Comparison of ENCODE assay signal across 20 cellular contexts in genomic region chr10:19889279-19889678, GRCh38.
DNase-seq lines count a peak whose midpoint lies in the region; ATAC-seq and TF ChIP-seq lines count a peak whose summit lies in the region.
"Had no signal": no experiment of that assay in that cellular context is flagged by ENCODE, and none has a peak within 500 bp of the region (broad histone marks: within the 10 kb centered on the region; RNA-seq: fewer than 3 reads in every experiment).

No MANE protein-coding gene starts in this region.

- H3K36me3 Mint-ChIP-seq in MCF 10A (ENCODE audit: insufficient read depth, unreplicated experiment) = no peaks in the 10 kb centered on the region
- peaks cover 3% of the 10 kb centered on the region for H3K36me3 Mint-ChIP-seq in mesothelial cell of epicardium
- H3K36me3 Mint-ChIP-seq: CD4-positive, CD25-positive, alpha-beta regulatory T cell had no signal

- BruUV-seq in MCF 10A (replicated peaks; lab: Mats Ljungman, UMichigan) (no TSS peak), mammary epithelial cell (replicated peaks; lab: Mats Ljungman, UMichigan) (no TSS peak)

- TF ChIP-seq CTCF in breast epithelium (IDR thresholded peaks at IDR 0.05) = no peak
- TF ChIP-seq CTCF in MCF 10A (IDR thresholded peaks at IDR 0.05; ENCODE audit: unreplicated experiment) = no peak
- TF ChIP-seq CTCF in mammary epithelial cell (conservative IDR thresholded peaks at IDR 0.05 in 1 of 2, IDR thresholded peaks at IDR 0.05 in 1 of 2; ENCODE audit: extremely low read depth in 1 of 2, insufficient read depth in 1 of 2, low read depth in 1 of 2, low read length in 2 of 2) = no peak
- no peak for TF ChIP-seq CTCF in mesothelial cell of epicardium (IDR thresholded peaks at IDR 0.05; ENCODE audit: unreplicated experiment)
- TF ChIP-seq CTCF in sigmoid colon (IDR thresholded peaks at IDR 0.05) = no peak

- no peaks in the 10 kb centered on the region for H3K4me1 ChIP-seq in breast epithelium
- peaks cover 14% of the 10 kb centered on the region for H3K4me1 ChIP-seq in mammary epithelial cell (ENCODE audit: insufficient read depth, low read length)
- H3K4me1 ChIP-seq in sigmoid colon = no peaks in the 10 kb centered on the region
- H3K4me1 ChIP-seq: A549, SJSA1 had no signal

- H3K27ac ChIP-seq in breast epithelium (peak overlapping the region; percentile 23 to 61), mammary epithelial cell (ENCODE audit: insufficient read depth, low read depth, low read length) (peak overlapping the region; percentile 12), sigmoid colon (no peak overlapping the region)
- H3K27ac ChIP-seq: A549, RWPE1, SJSA1 had no signal

- TF ChIP-seq POLR2A in breast epithelium (IDR thresholded peaks at IDR 0.05) (no peak), sigmoid colon (IDR thresholded peaks at IDR 0.05) (no peak)

- 0% methylated on average over 1 of the region's 1 CpG for WGBS in mammary epithelial cell (ENCODE audit: low coverage, missing lambda C conversion rate)
- WGBS in sigmoid colon, 2 donors = 78 to 88% methylated on average over 1 of the region's 1 CpG

- H3K4me3 Mint-ChIP-seq in MCF 10A (ENCODE audit: unreplicated experiment) = no peak overlapping the region
- no peak overlapping the region for H3K4me3 Mint-ChIP-seq in mesothelial cell of epicardium
- H3K4me3 Mint-ChIP-seq: CD4-positive, CD25-positive, alpha-beta regulatory T cell had no signal

- CTCF ChIA-PET in MCF 10A (lab: Yijun Ruan, JAX) = no interaction called here
- CTCF ChIA-PET in mammary epithelial cell (lab: Charles Lee; ENCODE audit: low non-redundant PET) = no interaction called here

- dilution Hi-C loops in mammary epithelial cell (cut with HindIII; ENCODE audit: low sequenced_read_pairs) = no loop called here

- no peaks in the 10 kb centered on the region for H3K79me2 ChIP-seq in mammary epithelial cell (ENCODE audit: insufficient read depth, low read length)

- H3K9me3 ChIP-seq in breast epithelium (no peaks in the 10 kb centered on the region), mammary epithelial cell (replicated peaks; ENCODE audit: insufficient read depth, low read length) (no peaks in the 10 kb centered on the region), sigmoid colon (no peaks in the 10 kb centered on the region)
- H3K9me3 ChIP-seq: A549 had no signal

- H3K4me3 ChIP-seq in breast epithelium (no peak overlapping the region), mammary epithelial cell (replicated peaks in 1 of 3; ENCODE audit: insufficient read depth in 1 of 3, low read depth in 2 of 3, low read length in 3 of 3) (no peak overlapping the region), sigmoid colon (no peak overlapping the region)
- H3K4me3 ChIP-seq: A549, K562, SJSA1 had no signal

- no peak overlapping the region for H2AFZ ChIP-seq in mammary epithelial cell (ENCODE audit: low read depth, low read length)

- intact Hi-C loops in breast epithelium (cut with DNase I; ENCODE audit: low total_unique reads) (no loop called here), MCF 10A (cut with micrococcal nuclease) (no loop called here), mammary epithelial cell (cut with micrococcal nuclease) (no loop called here), left ventricle myocardium superior (cut with micrococcal nuclease) (no loop called here), sigmoid colon (cut with DNase I) (no loop called here)

- ATAC-seq in left ventricle myocardium superior (no peak), HG02678 (IDR thresholded peaks at IDR 0.05; ENCODE audit: unreplicated experiment) (no peak)
- ATAC-seq: A549, K562 had no signal

- H3K4me1 Mint-ChIP-seq in MCF 10A (ENCODE audit: insufficient read depth, unreplicated experiment) (peaks cover 13% of the 10 kb centered on the region), mesothelial cell of epicardium (peaks cover 18% of the 10 kb centered on the region)
- H3K4me1 Mint-ChIP-seq: CD4-positive, CD25-positive, alpha-beta regulatory T cell had no signal

- no peak for TF ChIP-seq EP300 in sigmoid colon (IDR thresholded peaks at IDR 0.05)

- DNase-seq in breast epithelium (ENCODE audit: low spot score in 2 of 2) (no peak), MCF 10A (ENCODE audit: unreplicated experiment) (no peak), mammary epithelial cell (peak; percentile 51), mesothelial cell of epicardium (ENCODE audit: low spot score in 2 of 2, unreplicated experiment in 2 of 2) (no peak), left ventricle myocardium superior (no peak), NCI-H2081 (lab: John Stamatoyannopoulos, UW) (no peak), sigmoid colon (no peak)
- DNase-seq: Calu3; CD4-positive, CD25-positive, alpha-beta regulatory T cell; DMS79; HCEC 1CT; NCI-H2029 treated with DMSO at 0.1 percent for 48 hours; NCI-H226; NCI-H526; OCI-M1 had no signal

- no peaks in the 10 kb centered on the region for H3K36me3 ChIP-seq in breast epithelium
- no peaks in the 10 kb centered on the region for H3K36me3 ChIP-seq in mammary epithelial cell (ENCODE audit: insufficient read depth, low read length)
- no peaks in the 10 kb centered on the region for H3K36me3 ChIP-seq in sigmoid colon
- H3K36me3 ChIP-seq: SJSA1 had no signal

- H4K20me1 ChIP-seq in mammary epithelial cell (ENCODE audit: insufficient read depth, low read length) = no peaks in the 10 kb centered on the region

- H3K9ac ChIP-seq in mammary epithelial cell (ENCODE audit: insufficient read depth, low read length) = no peak overlapping the region

- H3K27me3 ChIP-seq in breast epithelium = no peaks in the 10 kb centered on the region
- H3K27me3 ChIP-seq in mammary epithelial cell (ENCODE audit: insufficient read depth, low read length) = no peaks in the 10 kb centered on the region
- no peaks in the 10 kb centered on the region for H3K27me3 ChIP-seq in sigmoid colon
- H3K27me3 ChIP-seq: SJSA1 had no signal

- POLR2A ChIA-PET in MCF 10A (lab: Yijun Ruan, JAX) = interaction anchor here (0.6 kb wide), 1 partner anchor 11 kb away, joined by 3 read pairs; no protein-coding TSS in a partner anchor

- no peaks in the 10 kb centered on the region for H3K9me3 Mint-ChIP-seq in MCF 10A (ENCODE audit: unreplicated experiment)
- H3K9me3 Mint-ChIP-seq in mesothelial cell of epicardium = no peaks in the 10 kb centered on the region

- H3K4me2 ChIP-seq in mammary epithelial cell (ENCODE audit: insufficient read depth, low read depth, low read length) = peak overlapping the region; percentile 38
- H3K4me2 ChIP-seq: A549 had no signal

- H3K27ac Mint-ChIP-seq in MCF 10A (ENCODE audit: low read depth, unreplicated experiment) (no peak overlapping the region), mesothelial cell of epicardium (peak overlapping the region; percentile 21)
- H3K27ac Mint-ChIP-seq: CD4-positive, CD25-positive, alpha-beta regulatory T cell had no signal

- in situ Hi-C loops in mammary epithelial cell (cut with MboI; ENCODE audit: low sequenced_read_pairs in 2 of 2) = no loop called here

- H3K27me3 Mint-ChIP-seq in MCF 10A (ENCODE audit: insufficient read depth, unreplicated experiment) (no peaks in the 10 kb centered on the region), mesothelial cell of epicardium (ENCODE audit: low read depth) (no peaks in the 10 kb centered on the region)
- H3K27me3 Mint-ChIP-seq: CD4-positive, CD25-positive, alpha-beta regulatory T cell had no signal

Comparison
In these comparisons a context has a peak if more than half of its experiments do, and no peak if none do; other contexts are left out.
1. H3K27ac ChIP-seq: peak in breast epithelium (2 of 2) and mammary epithelial cell (single experiment); none in sigmoid colon (0 of 4).